ENCODE assay signal across 24 cellular contexts in genomic region chr12:57019983-57020719, GRCh38. TPM values are rescaled to one million over a fixed set of nuclear protein-coding genes. Genes with fewer than 3 reads are reported as not detected.
DNase-seq lines count a peak whose midpoint lies in the region; ATAC-seq, FAIRE-seq and TF ChIP-seq lines count a peak whose summit lies in the region.
"Had no signal": no experiment of that assay in that cellular context is flagged by ENCODE, and none has a peak within 500 bp of the region (broad histone marks: within the 10 kb centered on the region; RNA-seq: fewer than 3 reads in every experiment).

No MANE protein-coding gene starts in this region.

- H3K27me3 ChIP-seq in CD4-positive, alpha-beta memory T cell (ENCODE audit: insufficient read depth, low read length), result peaks cover 4% of the 10 kb centered on the region
- H3K27me3 ChIP-seq in K562 (ENCODE audit: control insufficient read depth in 2 of 2, insufficient read depth in 2 of 2, low read length in 2 of 2), result no peaks in the 10 kb centered on the region
- H3K27me3 ChIP-seq in naive thymus-derived CD4-positive, alpha-beta T cell (ENCODE audit: control insufficient read depth in 2 of 2, insufficient read depth in 2 of 2, low read length in 2 of 2), result no peaks in the 10 kb centered on the region

- H3K9me3 Mint-ChIP-seq in activated CD4-positive, alpha-beta T cell treated with anti-CD3 and anti-CD28 coated beads, Interleukin-2, amount 10 ng/mL, durations not matched to agents 7 days and 5 days, result no peaks in the 10 kb centered on the region
- no peaks in the 10 kb centered on the region for H3K9me3 Mint-ChIP-seq in activated CD4-positive, alpha-beta T cell treated with anti-CD3 and anti-CD28 coated beads, Interleukin-2, amount 10 ng/mL, durations not matched to agents 24 days and 14 days
- H3K9me3 Mint-ChIP-seq in CD4-positive, alpha-beta memory T cell, result no peaks in the 10 kb centered on the region
- H3K9me3 Mint-ChIP-seq in naive thymus-derived CD4-positive, alpha-beta T cell, result peaks cover 0 to 1% (median 0%) of the 10 kb centered on the region in 11 donors

- no peaks in the 10 kb centered on the region for H4K20me1 ChIP-seq in K562 (replicated peaks; ENCODE audit: control insufficient read depth, insufficient read depth, low read length)

- no peaks in the 10 kb centered on the region for H3K36me3 Mint-ChIP-seq in activated CD4-positive, alpha-beta T cell treated with anti-CD3 and anti-CD28 coated beads, Interleukin-2, amount 10 ng/mL, durations not matched to agents 7 days and 5 days (ENCODE audit: low read depth)
- H3K36me3 Mint-ChIP-seq in activated CD4-positive, alpha-beta T cell treated with anti-CD3 and anti-CD28 coated beads, Interleukin-2, amount 10 ng/mL, durations not matched to agents 24 days and 14 days (ENCODE audit: low read depth), result no peaks in the 10 kb centered on the region
- no peaks in the 10 kb centered on the region for H3K36me3 Mint-ChIP-seq in CD4-positive, alpha-beta memory T cell
- peaks cover 0 to 4% (median 0%) of the 10 kb centered on the region in 5 donors for H3K36me3 Mint-ChIP-seq in naive thymus-derived CD4-positive, alpha-beta T cell

- intact Hi-C loops in activated CD4-positive, alpha-beta T cell treated with anti-CD3 and anti-CD28 coated beads, Interleukin-2, amount 10 ng/mL, durations not matched to agents 24 days and 14 days (cut with micrococcal nuclease), result no loop called here
- intact Hi-C loops in CD4-positive, alpha-beta memory T cell (cut with micrococcal nuclease), result no loop called here
- intact Hi-C loops in K562 (cut with micrococcal nuclease), result no loop called here
- intact Hi-C loops in naive thymus-derived CD4-positive, alpha-beta T cell (cut with micrococcal nuclease), result loop anchor here in 1 of 2 donors (1.0 kb wide), 2 partner anchors 9 to 11 kb away; no protein-coding TSS in a partner anchor

- no peak for TF ChIP-seq RAD21 in K562 (CRISPR knock-in tag; conservative IDR thresholded peaks at IDR 0.05 in 1 of 2, IDR thresholded peaks at IDR 0.05 in 1 of 2)

- H3K79me2 ChIP-seq in K562 (ENCODE audit: control insufficient read depth, insufficient read depth, low read length), result no peaks in the 10 kb centered on the region

- no peak overlapping the region for H3K27ac ChIP-seq in CD4-positive, alpha-beta memory T cell (ENCODE audit: low read depth, low read length)
- no peak overlapping the region for H3K27ac ChIP-seq in K562 (ENCODE audit: extremely low read depth, low read depth, low read length)
- H3K27ac ChIP-seq in naive thymus-derived CD4-positive, alpha-beta T cell (ENCODE audit: low read depth, low read length), result peak overlapping the region; percentile 59
- H3K27ac ChIP-seq: HL-60, SK-N-MC had no signal

- 57% methylated on average over 9 of the region's 9 CpGs for WGBS in K562 (ENCODE audit: insufficient coverage, low coverage, missing lambda C conversion rate)

- H3K9me1 ChIP-seq in K562 (ENCODE audit: control insufficient read depth, insufficient read depth, low read length), result no peaks in the 10 kb centered on the region

- no peak overlapping the region for H3K4me3 Mint-ChIP-seq in activated CD4-positive, alpha-beta T cell treated with anti-CD3 and anti-CD28 coated beads, Interleukin-2, amount 10 ng/mL, durations not matched to agents 7 days and 5 days
- H3K4me3 Mint-ChIP-seq in activated CD4-positive, alpha-beta T cell treated with anti-CD3 and anti-CD28 coated beads, Interleukin-2, amount 10 ng/mL, durations not matched to agents 24 days and 14 days, result no peak overlapping the region
- H3K4me3 Mint-ChIP-seq in CD4-positive, alpha-beta memory T cell, result peak overlapping the region in 6 of 8 donors; percentile 40 to 68 (median 59)
- peak overlapping the region in 9 of 10 donors; percentile 60 to 84 (median 75) for H3K4me3 Mint-ChIP-seq in naive thymus-derived CD4-positive, alpha-beta T cell

- H3K27ac Mint-ChIP-seq in activated CD4-positive, alpha-beta T cell treated with anti-CD3 and anti-CD28 coated beads, Interleukin-2, amount 10 ng/mL, durations not matched to agents 7 days and 5 days, result peak overlapping the region; percentile 77
- no peak overlapping the region for H3K27ac Mint-ChIP-seq in activated CD4-positive, alpha-beta T cell treated with anti-CD3 and anti-CD28 coated beads, Interleukin-2, amount 10 ng/mL, durations not matched to agents 24 days and 14 days
- peak overlapping the region in 2 of 7 donors; percentile 59 to 73 for H3K27ac Mint-ChIP-seq in CD4-positive, alpha-beta memory T cell
- H3K27ac Mint-ChIP-seq in naive thymus-derived CD4-positive, alpha-beta T cell, result peak overlapping the region in 8 of 9 donors; percentile 71 to 96 (median 90)

- no TSS peak for BruUV-seq in K562 (replicated peaks; lab: Mats Ljungman, UMichigan)

- no peaks in the 10 kb centered on the region for H3K36me3 ChIP-seq in CD4-positive, alpha-beta memory T cell (ENCODE audit: insufficient read depth, low read length)
- no peaks in the 10 kb centered on the region for H3K36me3 ChIP-seq in K562 (ENCODE audit: control insufficient read depth, insufficient read depth, low read length)
- H3K36me3 ChIP-seq in naive thymus-derived CD4-positive, alpha-beta T cell (ENCODE audit: control insufficient read depth in 2 of 3, insufficient read depth in 3 of 3, low read length in 3 of 3), result no peaks in the 10 kb centered on the region

- peaks cover 16% of the 10 kb centered on the region for H3K4me1 Mint-ChIP-seq in activated CD4-positive, alpha-beta T cell treated with anti-CD3 and anti-CD28 coated beads, Interleukin-2, amount 10 ng/mL, durations not matched to agents 7 days and 5 days
- H3K4me1 Mint-ChIP-seq in activated CD4-positive, alpha-beta T cell treated with anti-CD3 and anti-CD28 coated beads, Interleukin-2, amount 10 ng/mL, durations not matched to agents 24 days and 14 days, result peaks cover 3% of the 10 kb centered on the region
- peaks cover 0 to 9% (median 4%) of the 10 kb centered on the region in 4 donors for H3K4me1 Mint-ChIP-seq in CD4-positive, alpha-beta memory T cell
- peaks cover 6 to 58% (median 40%) of the 10 kb centered on the region in 7 donors for H3K4me1 Mint-ChIP-seq in naive thymus-derived CD4-positive, alpha-beta T cell

- no peak overlapping the region for H3K9ac ChIP-seq in K562 (ENCODE audit: insufficient read depth in 1 of 2, low read depth in 2 of 2, low read length in 2 of 2)

- TF ChIP-seq EP300 in K562 (IDR thresholded peaks at IDR 0.05; ENCODE audit: low read length), result no peak

- CTCF ChIA-PET in activated CD4-positive, alpha-beta T cell treated with anti-CD3 and anti-CD28 coated beads, Interleukin-2, amount 10 ng/mL, durations not matched to agents 7 days and 5 days (lab: Charles Lee), result interaction anchor here (1.5 to 1.9 kb wide), 5 partner anchors 11 to 92 kb away, joined by 4 to 7 read pairs (median 5); partner anchors contain the start of gene STAT6
- CTCF ChIA-PET in CD4-positive, alpha-beta memory T cell (lab: Charles Lee; ENCODE audit: partially characterized antibody), result interaction anchor here (1.0 to 3.0 kb wide), 3 partner anchors 15 to 194 kb away, joined by 3 to 7 read pairs (median 3); no protein-coding TSS in a partner anchor
- CTCF ChIA-PET in K562 (lab: Yijun Ruan, JAX; ENCODE audit: low intra/inter-chr PET ratio), result interaction anchor here (1.1 kb wide), 1 partner anchor 90 kb away, joined by 4 read pairs; no protein-coding TSS in a partner anchor
- CTCF ChIA-PET in naive thymus-derived CD4-positive, alpha-beta T cell (lab: Charles Lee), result interaction anchor here (0.7 to 5.4 kb wide), 7 partner anchors 9 to 42 kb away, joined by 3 to 38 read pairs (median 5); no protein-coding TSS in a partner anchor

- H3K4me3 ChIP-seq in CD4-positive, alpha-beta memory T cell (ENCODE audit: low read length in 2 of 2), result no peak overlapping the region
- H3K4me3 ChIP-seq in K562, result no peak overlapping the region
- no peak overlapping the region for H3K4me3 ChIP-seq in naive thymus-derived CD4-positive, alpha-beta T cell (ENCODE audit: low read length)
- H3K4me3 ChIP-seq: SK-N-MC had no signal

- peaks cover 6% of the 10 kb centered on the region for H3K27me3 Mint-ChIP-seq in activated CD4-positive, alpha-beta T cell treated with anti-CD3 and anti-CD28 coated beads, Interleukin-2, amount 10 ng/mL, durations not matched to agents 7 days and 5 days
- peaks cover 2% of the 10 kb centered on the region for H3K27me3 Mint-ChIP-seq in activated CD4-positive, alpha-beta T cell treated with anti-CD3 and anti-CD28 coated beads, Interleukin-2, amount 10 ng/mL, durations not matched to agents 24 days and 14 days
- peaks cover 0 to 4% of the 10 kb centered on the region in 2 donors for H3K27me3 Mint-ChIP-seq in CD4-positive, alpha-beta memory T cell
- H3K27me3 Mint-ChIP-seq in naive thymus-derived CD4-positive, alpha-beta T cell, result peaks cover 0 to 2% (median 0%) of the 10 kb centered on the region in 5 donors

- no peaks in the 10 kb centered on the region for H3K9me3 ChIP-seq in CD4-positive, alpha-beta memory T cell (ENCODE audit: control insufficient read depth in 1 of 2, low read length in 2 of 2)
- H3K9me3 ChIP-seq in K562 (replicated peaks; ENCODE audit: control insufficient read depth, insufficient read depth, low read depth, low read length), result no peaks in the 10 kb centered on the region
- H3K9me3 ChIP-seq in naive thymus-derived CD4-positive, alpha-beta T cell (ENCODE audit: control insufficient read depth in 2 of 3, low read length in 3 of 3), result no peaks in the 10 kb centered on the region

- H2AFZ ChIP-seq in K562 (ENCODE audit: low read depth, low read length), result 0 out of 2 replicates have a peak overlapping the region, but pooled peaks have one; percentile 24

- peaks cover 15% of the 10 kb centered on the region for H3K4me1 ChIP-seq in CD4-positive, alpha-beta memory T cell (ENCODE audit: insufficient read depth, low read length)
- peaks cover 6 to 9% of the 10 kb centered on the region in 2 experiments; a peak in 4 of 5 replicates for H3K4me1 ChIP-seq in K562 (replicated peaks in 1 of 2; ENCODE audit: control insufficient read depth in 2 of 2, insufficient read depth in 2 of 2, low read length in 2 of 2)
- H3K4me1 ChIP-seq in naive thymus-derived CD4-positive, alpha-beta T cell (ENCODE audit: control insufficient read depth in 2 of 2, insufficient read depth in 2 of 2, low read length in 2 of 2), result peaks cover 0 to 26% of the 10 kb centered on the region in 2 donors

- no peak for TF ChIP-seq POLR2A in K562 (conservative IDR thresholded peaks at IDR 0.05)

- ATAC-seq in K562 (no peak), GM21515 (IDR thresholded peaks at IDR 0.05; ENCODE audit: unreplicated experiment) (no peak)
- ATAC-seq in naive thymus-derived CD4-positive, alpha-beta T cell, result no peak
- ATAC-seq: Right ventricle myocardium inferior had no signal

- TF ChIP-seq CTCF in K562 (IDR thresholded peaks at IDR 0.05 in 2 of 3, conservative IDR thresholded peaks at IDR 0.05 in 1 of 3; ENCODE audit: insufficient read depth in 2 of 3, low read depth in 1 of 3, low read length in 3 of 3), result no peak

- in situ Hi-C loops in K562 (cut with MboI), result loop anchor here (5.0 kb wide), 1 partner anchor 157 kb away; no protein-coding TSS in a partner anchor

- POLR2A ChIA-PET in activated CD4-positive, alpha-beta T cell treated with anti-CD3 and anti-CD28 coated beads, Interleukin-2, amount 10 ng/mL, durations not matched to agents 7 days and 5 days (lab: Charles Lee), result no interaction called here
- POLR2A ChIA-PET in CD4-positive, alpha-beta memory T cell (lab: Charles Lee; ENCODE audit: partially characterized antibody), result interaction anchor here (0.6 kb wide), 1 partner anchor 1140 kb away, joined by 3 read pairs; no protein-coding TSS in a partner anchor
- POLR2A ChIA-PET in K562 (lab: Yijun Ruan, JAX), result interaction anchor here (0.5 to 1.7 kb wide), 5 partner anchors 11 to 302 kb away, joined by 3 to 4 read pairs (median 4); no protein-coding TSS in a partner anchor
- POLR2A ChIA-PET in naive thymus-derived CD4-positive, alpha-beta T cell (lab: Charles Lee), result interaction anchor here (0.6 to 3.2 kb wide), 9 partner anchors 9 to 263 kb away, joined by 3 to 13 read pairs (median 5); no protein-coding TSS in a partner anchor

- no peak overlapping the region for H3K4me2 ChIP-seq in K562 (ENCODE audit: insufficient read depth, low read length)

- FAIRE-seq in K562 (lab: Jason Lieb, UNC) (peak; percentile 57), HTR-8/SVneo (lab: Jason Lieb, UNC) (no peak)
- FAIRE-seq: A204.1, GM12892, GM19239, H1 had no signal

- DNase-seq in activated CD4-positive, alpha-beta T cell treated with anti-CD3 and anti-CD28 coated beads, Interleukin-2, amount 10 ng/mL, durations not matched to agents 7 days and 5 days, result no peak
- no peak for DNase-seq in activated CD4-positive, alpha-beta T cell treated with anti-CD3 and anti-CD28 coated beads, Interleukin-2, amount 10 ng/mL, durations not matched to agents 24 days and 14 days
- DNase-seq in CD4-positive, alpha-beta memory T cell, result no peak
- DNase-seq in K562 (ENCODE audit: extremely low read depth in 1 of 4, low spot score in 3 of 4), result no peak
- DNase-seq in naive thymus-derived CD4-positive, alpha-beta T cell, result peak in 1 of 9 donors; percentile 34
- no peak for DNase-seq in HTR-8/SVneo (ENCODE audit: insufficient read length, low spot score)
- no peak for DNase-seq in pons (ENCODE audit: low spot score)
- DNase-seq: DND-41; GDM1; KG1; NCI-H1092 treated with DMSO at 0.1 percent for 48 hours; NCI-H1694 treated with DMSO at 0.1 percent for 48 hours; NCI-H345; NCI-H69; NK-92 treated with Interleukin-12 subunit alpha and Interleukin-12 subunit beta, amount 100 ng/mL, for 24 hours had no signal

RNA-seq across cellular contexts. Expression of gene TAC3, which starts 3.8 kb away (rescaled TPM):
- total RNA-seq in activated CD4-positive, alpha-beta T cell treated with anti-CD3 and anti-CD28 coated beads, Interleukin-2, amount 10 ng/mL, durations not matched to agents 7 days and 5 days, result under 1 TPM in 1 of 2 experiments, not detected in 1; 0.25 TPM
- total RNA-seq in activated CD4-positive, alpha-beta T cell treated with anti-CD3 and anti-CD28 coated beads, Interleukin-2, amount 10 ng/mL, durations not matched to agents 24 days and 14 days, result 0.57 TPM in 1 of 2 replicates, not detected in the other
- total RNA-seq in CD4-positive, alpha-beta memory T cell, result not detected
- polyA plus RNA-seq in CD4-positive, alpha-beta memory T cell, result under 1 TPM in 1 of 2 donors, not detected in 1; 0.36 TPM
- 0.92 and 1.2 TPM in 2 replicates for total RNA-seq in K562 (2011; cell fraction: chromatin; rRNA removed; ENCODE audit: low replicate concordance)
- total RNA-seq in K562 (2011; cell fraction: nucleolus; rRNA removed), result 1.3 and 2.3 TPM in 2 replicates
- 1.8 and 2.0 TPM in 2 replicates for total RNA-seq in K562 (2011; cell fraction: nucleoplasm; rRNA removed)
- total RNA-seq in K562 (2014; rRNA removed) (0.64 and 1.9 TPM in 2 replicates), K562 (2014; rRNA removed; fragmentation: Illumina TruSeq; extraction: Trizol) (0.76 and 1.1 TPM in 2 replicates), K562 (2015; rRNA removed; fragmentation: Illumina TruSeq; extraction: Trizol) (1.4 and 1.8 TPM in 2 replicates), K562 (2021) (0.29 and 1.7 TPM in 2 replicates)
- polyA plus RNA-seq in K562 (2011; rRNA removed) (0.87 and 2.8 TPM in 2 replicates), K562 (2014; fragmentation: Illumina TruSeq; extraction: Trizol) (2.0 and 2.7 TPM in 2 replicates), K562 (2014; fragmentation: Nextera tagmentation; extraction: Ambion mirVana) (1 to 10 TPM; 2.4 to 2.6 TPM), K562 (2014; rRNA removed) (1.2 and 1.6 TPM in 2 replicates)
- 1.5 and 3.6 TPM in 2 replicates for polyA plus RNA-seq in K562 (2011; cell fraction: cytosol; rRNA removed)
- polyA plus RNA-seq in K562 (2011; cell fraction: nucleus; rRNA removed), result 0.38 and 0.98 TPM in 2 replicates
- 2.9 and 3.1 TPM in 2 replicates for polyA plus RNA-seq in K562 (2012)
- 0.39 and 1.1 TPM in 2 replicates for polyA minus RNA-seq in K562 (2011; rRNA and poly(A)+ RNA removed)
- 0.95 TPM in 1 of 2 replicates, not detected in the other for polyA minus RNA-seq in K562 (2011; cell fraction: cytosol; rRNA and poly(A)+ RNA removed)
- polyA minus RNA-seq in K562 (2011; cell fraction: nucleus; rRNA and poly(A)+ RNA removed), result not detected in 2 replicates
- 1 to 10 TPM in 1 of 5 experiments, under 1 TPM in 3, not detected in 1; 0.49 to 1.1 (median 0.74) TPM for total RNA-seq in naive thymus-derived CD4-positive, alpha-beta T cell
- polyA plus RNA-seq in naive thymus-derived CD4-positive, alpha-beta T cell, result not detected
- total RNA-seq: M059J, Right ventricle myocardium inferior had no signal

RNA-seq across cellular contexts. Expression of gene ZBTB39, which starts 13.8 kb away (rescaled TPM):
- 1 to 10 TPM; 8.8 to 9.5 TPM for total RNA-seq in activated CD4-positive, alpha-beta T cell treated with anti-CD3 and anti-CD28 coated beads, Interleukin-2, amount 10 ng/mL, durations not matched to agents 7 days and 5 days
- total RNA-seq in activated CD4-positive, alpha-beta T cell treated with anti-CD3 and anti-CD28 coated beads, Interleukin-2, amount 10 ng/mL, durations not matched to agents 24 days and 14 days, result 11.0 TPM in 2 replicates
- 10 to 100 TPM; 10.8 to 12.2 TPM for total RNA-seq in CD4-positive, alpha-beta memory T cell
- polyA plus RNA-seq in CD4-positive, alpha-beta memory T cell, result 1 to 10 TPM in 1 of 2 donors, under 1 TPM in 1; 0.98 to 2.7 TPM
- total RNA-seq in K562 (2011; cell fraction: chromatin; rRNA removed; ENCODE audit: low replicate concordance), result 23.7 and 34.4 TPM in 2 replicates
- 21.3 and 23.3 TPM in 2 replicates for total RNA-seq in K562 (2011; cell fraction: nucleolus; rRNA removed)
- 23.4 and 26.0 TPM in 2 replicates for total RNA-seq in K562 (2011; cell fraction: nucleoplasm; rRNA removed)
- 7.7 and 10.3 TPM in 2 replicates for total RNA-seq in K562 (2014; rRNA removed)
- 8.6 and 9.3 TPM in 2 replicates for total RNA-seq in K562 (2014; rRNA removed; fragmentation: Illumina TruSeq; extraction: Trizol)
- total RNA-seq in K562 (2015; rRNA removed; fragmentation: Illumina TruSeq; extraction: Trizol), result 8.7 TPM in 2 replicates
- total RNA-seq in K562 (2021), result 11.5 and 13.3 TPM in 2 replicates
- polyA plus RNA-seq in K562 (2011; rRNA removed), result 9.6 and 10.4 TPM in 2 replicates
- 8.7 and 11.6 TPM in 2 replicates for polyA plus RNA-seq in K562 (2011; cell fraction: cytosol; rRNA removed)
- 13.1 and 14.4 TPM in 2 replicates for polyA plus RNA-seq in K562 (2011; cell fraction: nucleus; rRNA removed)
- 7.2 and 7.5 TPM in 2 replicates for polyA plus RNA-seq in K562 (2012)
- polyA plus RNA-seq in K562 (2014; fragmentation: Illumina TruSeq; extraction: Trizol), result 10.9 and 11.6 TPM in 2 replicates
- polyA plus RNA-seq in K562 (2014; fragmentation: Nextera tagmentation; extraction: Ambion mirVana), result 1 to 10 TPM; 3.3 to 3.4 TPM
- 8.2 and 8.6 TPM in 2 replicates for polyA plus RNA-seq in K562 (2014; rRNA removed)
- polyA minus RNA-seq in K562 (2011; rRNA and poly(A)+ RNA removed), result 14.8 and 17.1 TPM in 2 replicates
- 8.0 and 9.3 TPM in 2 replicates for polyA minus RNA-seq in K562 (2011; cell fraction: cytosol; rRNA and poly(A)+ RNA removed)
- polyA minus RNA-seq in K562 (2011; cell fraction: nucleus; rRNA and poly(A)+ RNA removed), result 13.3 and 21.2 TPM in 2 replicates
- 10 to 100 TPM in 3 of 5 experiments, 1 to 10 TPM in 2; 5.8 to 12.9 (median 10.7) TPM for total RNA-seq in naive thymus-derived CD4-positive, alpha-beta T cell
- 1 to 10 TPM; 2.2 to 3.2 TPM for polyA plus RNA-seq in naive thymus-derived CD4-positive, alpha-beta T cell

RNA-seq across cellular contexts. Expression of gene MYO1A, which starts 29.8 kb away (rescaled TPM):
- total RNA-seq in activated CD4-positive, alpha-beta T cell treated with anti-CD3 and anti-CD28 coated beads, Interleukin-2, amount 10 ng/mL, durations not matched to agents 7 days and 5 days, result 1 to 10 TPM; 1.4 to 2.9 TPM
- 1.7 TPM in 2 replicates for total RNA-seq in activated CD4-positive, alpha-beta T cell treated with anti-CD3 and anti-CD28 coated beads, Interleukin-2, amount 10 ng/mL, durations not matched to agents 24 days and 14 days
- total RNA-seq in CD4-positive, alpha-beta memory T cell, result 1 to 10 TPM; 1.2 to 3.0 TPM
- not detected for polyA plus RNA-seq in CD4-positive, alpha-beta memory T cell
- 0.35 and 1.0 TPM in 2 replicates for total RNA-seq in K562 (2011; cell fraction: chromatin; rRNA removed; ENCODE audit: low replicate concordance)
- total RNA-seq in K562 (2011; cell fraction: nucleolus; rRNA removed), result 0.79 and 1.5 TPM in 2 replicates
- total RNA-seq in K562 (2011; cell fraction: nucleoplasm; rRNA removed), result 0.51 and 0.99 TPM in 2 replicates
- 0.08 and 0.09 TPM in 2 replicates for total RNA-seq in K562 (2014; rRNA removed)
- 0.06 and 0.29 TPM in 2 replicates for total RNA-seq in K562 (2014; rRNA removed; fragmentation: Illumina TruSeq; extraction: Trizol)
- total RNA-seq in K562 (2015; rRNA removed; fragmentation: Illumina TruSeq; extraction: Trizol), result 0.08 and 0.14 TPM in 2 replicates
- 0.18 and 0.29 TPM in 2 replicates for total RNA-seq in K562 (2021)
- polyA plus RNA-seq in K562 (2011; rRNA removed), result 0.14 and 0.18 TPM in 2 replicates
- 0.03 TPM in 1 of 2 replicates, not detected in the other for polyA plus RNA-seq in K562 (2011; cell fraction: cytosol; rRNA removed)
- 0.23 and 0.91 TPM in 2 replicates for polyA plus RNA-seq in K562 (2011; cell fraction: nucleus; rRNA removed)
- 0.08 and 0.11 TPM in 2 replicates for polyA plus RNA-seq in K562 (2012)
- 0.03 and 0.54 TPM in 2 replicates for polyA plus RNA-seq in K562 (2014; fragmentation: Illumina TruSeq; extraction: Trizol)
- not detected for polyA plus RNA-seq in K562 (2014; fragmentation: Nextera tagmentation; extraction: Ambion mirVana)
- polyA plus RNA-seq in K562 (2014; rRNA removed), result 0.08 and 0.20 TPM in 2 replicates
- 0.06 TPM in 1 of 2 replicates, not detected in the other for polyA minus RNA-seq in K562 (2011; rRNA and poly(A)+ RNA removed)
- not detected in 2 replicates for polyA minus RNA-seq in K562 (2011; cell fraction: cytosol; rRNA and poly(A)+ RNA removed)
- polyA minus RNA-seq in K562 (2011; cell fraction: nucleus; rRNA and poly(A)+ RNA removed), result 0.13 and 1.1 TPM in 2 replicates
- total RNA-seq in naive thymus-derived CD4-positive, alpha-beta T cell, result 1 to 10 TPM; 1.3 to 2.3 (median 1.9) TPM
- polyA plus RNA-seq in naive thymus-derived CD4-positive, alpha-beta T cell, result under 1 TPM; 0.56 to 0.68 TPM
- total RNA-seq: M059J, Right ventricle myocardium inferior had no signal

RNA-seq across cellular contexts. Expression of gene NEMP1, which starts 58.4 kb away (rescaled TPM):
- total RNA-seq in activated CD4-positive, alpha-beta T cell treated with anti-CD3 and anti-CD28 coated beads, Interleukin-2, amount 10 ng/mL, durations not matched to agents 7 days and 5 days, result 10 to 100 TPM; 50.2 to 54.3 TPM
- 77.0 and 80.6 TPM in 2 replicates for total RNA-seq in activated CD4-positive, alpha-beta T cell treated with anti-CD3 and anti-CD28 coated beads, Interleukin-2, amount 10 ng/mL, durations not matched to agents 24 days and 14 days
- total RNA-seq in CD4-positive, alpha-beta memory T cell, result 10 to 100 TPM; 27.2 TPM
- polyA plus RNA-seq in CD4-positive, alpha-beta memory T cell, result 1 to 10 TPM; 4.6 to 6.5 TPM
- total RNA-seq in K562 (2011; cell fraction: chromatin; rRNA removed; ENCODE audit: low replicate concordance), result 49.5 and 114 TPM in 2 replicates
- 43.7 and 48.6 TPM in 2 replicates for total RNA-seq in K562 (2011; cell fraction: nucleolus; rRNA removed)
- total RNA-seq in K562 (2011; cell fraction: nucleoplasm; rRNA removed), result 111 and 176 TPM in 2 replicates
- total RNA-seq in K562 (2014; rRNA removed), result 28.5 and 31.3 TPM in 2 replicates
- 44.5 and 51.5 TPM in 2 replicates for total RNA-seq in K562 (2014; rRNA removed; fragmentation: Illumina TruSeq; extraction: Trizol)
- total RNA-seq in K562 (2015; rRNA removed; fragmentation: Illumina TruSeq; extraction: Trizol), result 37.7 and 40.9 TPM in 2 replicates
- total RNA-seq in K562 (2021), result 57.0 and 59.0 TPM in 2 replicates
- 69.7 and 82.2 TPM in 2 replicates for polyA plus RNA-seq in K562 (2011; rRNA removed)
- polyA plus RNA-seq in K562 (2011; cell fraction: cytosol; rRNA removed), result 21.7 and 47.5 TPM in 2 replicates
- polyA plus RNA-seq in K562 (2011; cell fraction: nucleus; rRNA removed), result 80.6 and 125 TPM in 2 replicates
- 29.7 and 36.7 TPM in 2 replicates for polyA plus RNA-seq in K562 (2012)
- 45.7 and 51.5 TPM in 2 replicates for polyA plus RNA-seq in K562 (2014; fragmentation: Illumina TruSeq; extraction: Trizol)
- polyA plus RNA-seq in K562 (2014; fragmentation: Nextera tagmentation; extraction: Ambion mirVana), result 10 to 100 TPM in 1 of 2 experiments, 1 to 10 TPM in 1; 9.5 to 15.6 TPM
- polyA plus RNA-seq in K562 (2014; rRNA removed), result 41.2 and 41.3 TPM in 2 replicates
- 69.8 and 75.3 TPM in 2 replicates for polyA minus RNA-seq in K562 (2011; rRNA and poly(A)+ RNA removed)
- polyA minus RNA-seq in K562 (2011; cell fraction: cytosol; rRNA and poly(A)+ RNA removed), result 21.9 and 24.2 TPM in 2 replicates
- 20.1 and 35.0 TPM in 2 replicates for polyA minus RNA-seq in K562 (2011; cell fraction: nucleus; rRNA and poly(A)+ RNA removed)
- total RNA-seq in naive thymus-derived CD4-positive, alpha-beta T cell, result 10 to 100 TPM; 13.1 to 47.6 (median 29.3) TPM
- 1 to 10 TPM; 2.9 to 7.4 TPM for polyA plus RNA-seq in naive thymus-derived CD4-positive, alpha-beta T cell

Comparison
In these comparisons a context has a peak if more than half of its experiments do, and no peak if none do; other contexts are left out.
1. H3K4me3 Mint-ChIP-seq: peak in CD4-positive, alpha-beta memory T cell (6 of 8) and naive thymus-derived CD4-positive, alpha-beta T cell (9 of 10); none in activated CD4-positive, alpha-beta T cell treated with anti-CD3 and anti-CD28 coated beads, Interleukin-2, amount 10 ng/mL, durations not matched to agents 7 days and 5 days (single experiment) and activated CD4-positive, alpha-beta T cell treated with anti-CD3 and anti-CD28 coated beads, Interleukin-2, amount 10 ng/mL, durations not matched to agents 24 days and 14 days (single experiment).